ENCODE assay signal across 18 cellular contexts in the genomic region with DNA sequence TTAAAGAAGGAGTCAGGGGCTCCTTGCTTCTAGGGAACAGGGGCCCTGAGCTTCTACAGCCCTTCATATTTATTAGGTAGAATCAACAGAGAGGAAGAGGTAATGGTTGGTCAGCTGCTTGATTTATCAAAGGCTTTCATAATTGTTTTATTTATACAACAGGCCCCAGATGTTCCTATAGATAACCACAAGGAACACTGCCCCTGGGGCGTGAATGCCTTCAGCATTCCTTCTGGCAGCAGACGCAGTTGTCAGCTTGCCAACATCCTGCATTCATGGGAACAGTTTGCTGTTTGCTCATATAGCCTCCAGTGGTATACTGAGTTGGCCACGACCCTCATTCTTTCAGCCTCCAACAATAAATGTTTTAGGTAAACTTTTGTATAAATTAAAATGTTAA.
DNase-seq lines count a peak whose midpoint lies in the region; ATAC-seq, FAIRE-seq and TF ChIP-seq lines count a peak whose summit lies in the region.
"Had no signal": no experiment of that assay in that cellular context is flagged by ENCODE, and none has a peak within 500 bp of the region (broad histone marks: within the 10 kb centered on the region; RNA-seq: fewer than 3 reads in every experiment).

No MANE protein-coding gene starts in this region.

- WGBS in body of pancreas, 2 donors: 24 to 44% methylated on average over 3 of the region's 3 CpGs

- TF ChIP-seq POLR2A in body of pancreas (IDR thresholded peaks at IDR 0.05) (no peak), GM12892 (IDR thresholded peaks at IDR 0.05; ENCODE audit: low read depth, low read length) (no peak)

- no peak overlapping the region for H3K27ac Mint-ChIP-seq in type B pancreatic cell
- H3K27ac Mint-ChIP-seq: activated naive CD8-positive, alpha-beta T cell treated with anti-CD3 and anti-CD28 coated beads, Interleukin-2, amount 10 ng/mL, durations not matched to agents 7 days and 5 days; B cell; naive thymus-derived CD4-positive, alpha-beta T cell; WTC11 had no signal

- TF ChIP-seq CTCF in AG10803 (conservative IDR thresholded peaks at IDR 0.05; ENCODE audit: low read length): no peak
- TF ChIP-seq CTCF in LNCaP clone FGC (IDR thresholded peaks at IDR 0.05; ENCODE audit: control insufficient read depth, extremely low read depth, insufficient read depth): no peak
- TF ChIP-seq CTCF in body of pancreas (IDR thresholded peaks at IDR 0.05): no peak
- TF ChIP-seq CTCF in type B pancreatic cell (conservative IDR thresholded peaks at IDR 0.05): no peak

- H3K27me3 ChIP-seq in body of pancreas: no peaks in the 10 kb centered on the region
- H3K27me3 ChIP-seq: dorsolateral prefrontal cortex had no signal

- no peak overlapping the region for H3K27ac ChIP-seq in body of pancreas
- H3K27ac ChIP-seq: dorsolateral prefrontal cortex had no signal

- H3K4me3 Mint-ChIP-seq in type B pancreatic cell: no peak overlapping the region
- H3K4me3 Mint-ChIP-seq: activated naive CD8-positive, alpha-beta T cell treated with anti-CD3 and anti-CD28 coated beads, Interleukin-2, amount 10 ng/mL, durations not matched to agents 7 days and 5 days; B cell; naive thymus-derived CD4-positive, alpha-beta T cell; WTC11 had no signal

- H3K9me3 Mint-ChIP-seq in type B pancreatic cell: peaks cover 8% of the 10 kb centered on the region

- H3K9me3 ChIP-seq in body of pancreas: peaks cover 0 to 7% (median 0%) of the 10 kb centered on the region in 3 donors

- intact Hi-C loops in body of pancreas (cut with DNase I): no loop called here

- H3K4me1 ChIP-seq in body of pancreas: no peaks in the 10 kb centered on the region

- DNase-seq in AG10803 (ENCODE audit: low read depth): peak; percentile 20
- peak; percentile 88 for DNase-seq in LNCaP clone FGC (ENCODE audit: low read depth)
- peak; percentile 14 to 47 (median 42) for DNase-seq in body of pancreas
- peak; percentile 75 for DNase-seq in iris pigment epithelial cell (ENCODE audit: low read depth)
- DNase-seq in type B pancreatic cell (ENCODE audit: extremely low spot score, unreplicated experiment): no peak
- no peak for DNase-seq in NK-92 (lab: John Stamatoyannopoulos, UW; ENCODE audit: unreplicated experiment)
- DNase-seq in GM12892 (ENCODE audit: insufficient read length): no peak
- DNase-seq: activated CD8-positive, alpha-beta memory T cell treated with anti-CD3 and anti-CD28 coated beads, Interleukin-2, amount 50 U/mL, for 48 hours; activated naive CD8-positive, alpha-beta T cell treated with anti-CD3 and anti-CD28 coated beads, Interleukin-2, amount 10 ng/mL, durations not matched to agents 7 days and 5 days; naive thymus-derived CD4-positive, alpha-beta T cell; NCI-H187; stimulated activated naive CD4-positive, alpha-beta T cell had no signal

- peaks cover 4% of the 10 kb centered on the region for H3K4me1 Mint-ChIP-seq in type B pancreatic cell (ENCODE audit: unreplicated experiment)
- H3K4me1 Mint-ChIP-seq: activated naive CD8-positive, alpha-beta T cell treated with anti-CD3 and anti-CD28 coated beads, Interleukin-2, amount 10 ng/mL, durations not matched to agents 7 days and 5 days; B cell; naive thymus-derived CD4-positive, alpha-beta T cell had no signal

- no peak for ATAC-seq in body of pancreas
- ATAC-seq in GM21381 (IDR thresholded peaks at IDR 0.05; ENCODE audit: unreplicated experiment): no peak
- ATAC-seq: naive thymus-derived CD4-positive, alpha-beta T cell; right cardiac atrium; SK-N-SH treated with all-trans-retinoic acid at 6 μM for 48 hours; WTC11 had no signal

- peaks cover 3% of the 10 kb centered on the region for H3K36me3 Mint-ChIP-seq in type B pancreatic cell
- H3K36me3 Mint-ChIP-seq: activated naive CD8-positive, alpha-beta T cell treated with anti-CD3 and anti-CD28 coated beads, Interleukin-2, amount 10 ng/mL, durations not matched to agents 7 days and 5 days had no signal

- no peaks in the 10 kb centered on the region for H3K27me3 Mint-ChIP-seq in type B pancreatic cell
- H3K27me3 Mint-ChIP-seq: activated naive CD8-positive, alpha-beta T cell treated with anti-CD3 and anti-CD28 coated beads, Interleukin-2, amount 10 ng/mL, durations not matched to agents 7 days and 5 days; B cell; naive thymus-derived CD4-positive, alpha-beta T cell had no signal

- FAIRE-seq in GM12892 (lab: Jason Lieb, UNC): no peak

- H3K36me3 ChIP-seq in body of pancreas (replicated peaks in 1 of 2; ENCODE audit: insufficient read depth in 1 of 2, low read depth in 2 of 2): no peaks in the 10 kb centered on the region

- H3K4me3 ChIP-seq in AG10803 (ENCODE audit: low read length): no peak overlapping the region
- H3K4me3 ChIP-seq in LNCaP clone FGC (ENCODE audit: low read depth, low read length): no peak overlapping the region
- H3K4me3 ChIP-seq in body of pancreas: no peak overlapping the region
- H3K4me3 ChIP-seq: dorsolateral prefrontal cortex had no signal

Comparison
In these comparisons a context has a peak if more than half of its experiments do, and no peak if none do; other contexts are left out.
1. DNase-seq: peak in AG10803 (single experiment), LNCaP clone FGC (single experiment), body of pancreas (4 of 4) and iris pigment epithelial cell (single experiment); none in type B pancreatic cell (single experiment), NK-92 (single experiment) and GM12892 (single experiment).